In genomic region chr10:116825901-116826300, GRCh38 we compare ENCODE assay signal across 23 cellular contexts. TPM values are rescaled to one million over a fixed set of nuclear protein-coding genes. Genes with fewer than 3 reads are reported as not detected.
DNase-seq lines count a peak whose midpoint lies in the region; ATAC-seq, FAIRE-seq and TF ChIP-seq lines count a peak whose summit lies in the region.
"Had no signal": no experiment of that assay in that cellular context is flagged by ENCODE, and none has a peak within 500 bp of the region (broad histone marks: within the 10 kb centered on the region; RNA-seq: fewer than 3 reads in every experiment).

No MANE protein-coding gene starts in this region.

- TF ChIP-seq CTCF in left ventricle myocardium inferior (IDR thresholded peaks at IDR 0.05; ENCODE audit: borderline replicate concordance) (no peak), astrocyte (IDR thresholded peaks at IDR 0.05; ENCODE audit: insufficient read depth, low read depth, low read length) (no peak), chondrocyte (IDR thresholded peaks at IDR 0.05) (no peak)

- H3K27ac ChIP-seq in left ventricle myocardium inferior (replicated peaks) (no peak overlapping the region), astrocyte (ENCODE audit: low read depth, low read length) (peak overlapping the region; percentile 1), mesenchymal stem cell (ENCODE audit: low read length, poor library complexity, severe bottlenecking) (no peak overlapping the region)
- H3K27ac ChIP-seq: 22Rv1, GM23248 had no signal

- H4K91ac ChIP-seq in mesenchymal stem cell (ENCODE audit: low read length), result no peak overlapping the region

- H3K36me3 ChIP-seq in left ventricle myocardium inferior (no peaks in the 10 kb centered on the region), astrocyte (ENCODE audit: insufficient read depth, low read length) (no peaks in the 10 kb centered on the region), mesenchymal stem cell (ENCODE audit: control insufficient read depth in 1 of 2, insufficient read depth in 2 of 2, low read depth in 1 of 2, low read length in 2 of 2) (peaks cover 0 to 5% of the 10 kb centered on the region in 2 experiments)

- peak overlapping the region; percentile 55 for H2AK5ac ChIP-seq in mesenchymal stem cell (ENCODE audit: low read length, severe bottlenecking)

- no peaks in the 10 kb centered on the region for H3K79me2 ChIP-seq in astrocyte (ENCODE audit: insufficient read depth, low read length)

- H3K23ac ChIP-seq in mesenchymal stem cell (ENCODE audit: low read length in 2 of 2), result no peak overlapping the region

- ATAC-seq in HG03469 (IDR thresholded peaks at IDR 0.05; ENCODE audit: unreplicated experiment), result no peak

- no peak overlapping the region for H2BK12ac ChIP-seq in mesenchymal stem cell (ENCODE audit: low read length in 2 of 2)

- H3K27me3 ChIP-seq in left ventricle myocardium inferior (ENCODE audit: low read depth) (no peaks in the 10 kb centered on the region), astrocyte (ENCODE audit: insufficient read depth, low read length) (no peaks in the 10 kb centered on the region), mesenchymal stem cell (ENCODE audit: control insufficient read depth in 1 of 2, insufficient read depth in 1 of 2, low read length in 2 of 2) (peaks cover 0 to 3% of the 10 kb centered on the region in 2 experiments)

- H3K36me3 Mint-ChIP-seq in astrocyte (ENCODE audit: low read depth, unreplicated experiment) (no peaks in the 10 kb centered on the region), chondrocyte (ENCODE audit: low read depth) (no peaks in the 10 kb centered on the region)
- H3K36me3 Mint-ChIP-seq: CD4-positive, alpha-beta memory T cell had no signal

- FAIRE-seq in astrocyte (lab: Jason Lieb, UNC) (no peak), GM12891 (lab: Jason Lieb, UNC) (no peak)
- FAIRE-seq: A204.1, GM12892, GM19239 had no signal

- WGBS in mesenchymal stem cell, result 94% methylated on average over 7 of the region's 7 CpGs

- peaks cover 8% of the 10 kb centered on the region for H3K4me1 ChIP-seq in left ventricle myocardium inferior
- H3K4me1 ChIP-seq in astrocyte (ENCODE audit: insufficient read depth, low read length), result peaks cover 12% of the 10 kb centered on the region
- peaks cover 11% of the 10 kb centered on the region for H3K4me1 ChIP-seq in mesenchymal stem cell (ENCODE audit: control insufficient read depth, insufficient read depth, low read depth, low read length)

- H3K9ac ChIP-seq in astrocyte (ENCODE audit: low read length), result no peak overlapping the region
- H3K9ac ChIP-seq in mesenchymal stem cell (ENCODE audit: low read length), result no peak overlapping the region
- H3K9ac ChIP-seq: GM23248 had no signal

- peaks cover under 1% of the 10 kb centered on the region for H3K9me3 Mint-ChIP-seq in astrocyte (ENCODE audit: unreplicated experiment)
- peaks cover 3% of the 10 kb centered on the region for H3K9me3 Mint-ChIP-seq in chondrocyte (ENCODE audit: low read depth)
- H3K9me3 Mint-ChIP-seq: H9, HFFc6 had no signal

- H2BK120ac ChIP-seq in mesenchymal stem cell (ENCODE audit: low read depth, low read length), result no peak overlapping the region

- no peak overlapping the region for H2BK15ac ChIP-seq in mesenchymal stem cell (ENCODE audit: low read depth, poor library complexity, severe bottlenecking)

- H3K4me3 Mint-ChIP-seq in astrocyte (ENCODE audit: unreplicated experiment), result peak overlapping the region; percentile 37
- no peak overlapping the region for H3K4me3 Mint-ChIP-seq in chondrocyte (ENCODE audit: unreplicated experiment)
- H3K4me3 Mint-ChIP-seq: CD4-positive, alpha-beta memory T cell; H9; HFFc6 had no signal

- intact Hi-C loops in cardiac septum (cut with DNase I), result no loop called here
- intact Hi-C loops in left ventricle myocardium inferior (cut with micrococcal nuclease), result no loop called here

- no peak overlapping the region for H3K27ac Mint-ChIP-seq in astrocyte (ENCODE audit: unreplicated experiment)
- H3K27ac Mint-ChIP-seq in chondrocyte (ENCODE audit: unreplicated experiment), result no peak overlapping the region
- H3K27ac Mint-ChIP-seq: CD4-positive, alpha-beta memory T cell; HFFc6 had no signal

- H3K4me1 Mint-ChIP-seq in astrocyte (ENCODE audit: low read depth, unreplicated experiment), result peaks cover 9% of the 10 kb centered on the region
- peaks cover 4% of the 10 kb centered on the region for H3K4me1 Mint-ChIP-seq in chondrocyte (ENCODE audit: low read depth)
- H3K4me1 Mint-ChIP-seq: CD4-positive, alpha-beta memory T cell had no signal

- H3K9me3 ChIP-seq in left ventricle myocardium inferior (replicated peaks), result no peaks in the 10 kb centered on the region
- no peaks in the 10 kb centered on the region for H3K9me3 ChIP-seq in astrocyte (ENCODE audit: insufficient read depth, low read depth, low read length)
- no peaks in the 10 kb centered on the region for H3K9me3 ChIP-seq in mesenchymal stem cell (ENCODE audit: control insufficient read depth, low read length)

- H3K14ac ChIP-seq in mesenchymal stem cell (ENCODE audit: low read length in 2 of 2), result no peak overlapping the region

- H3K27me3 Mint-ChIP-seq in astrocyte (ENCODE audit: low read depth, unreplicated experiment), result peaks cover 1% of the 10 kb centered on the region
- H3K27me3 Mint-ChIP-seq in chondrocyte (ENCODE audit: low read depth), result no peaks in the 10 kb centered on the region

- H2AFZ ChIP-seq in astrocyte (ENCODE audit: low read depth, low read length) (no peak overlapping the region), mesenchymal stem cell (ENCODE audit: low read depth, low read length) (no peak overlapping the region)
- H2AFZ ChIP-seq: GM23248 had no signal

- no peak overlapping the region for H3K4ac ChIP-seq in mesenchymal stem cell (ENCODE audit: low read depth in 1 of 2, low read length in 2 of 2)

- H3K4me3 ChIP-seq in left ventricle myocardium inferior, result no peak overlapping the region
- H3K4me3 ChIP-seq in astrocyte (ENCODE audit: insufficient read depth, low read depth, low read length), result no peak overlapping the region
- H3K4me3 ChIP-seq in mesenchymal stem cell (ENCODE audit: insufficient read depth in 1 of 2, low read depth in 1 of 2, low read length in 2 of 2), result no peak overlapping the region
- H3K4me3 ChIP-seq: GM23248 had no signal

- no peaks in the 10 kb centered on the region for H4K20me1 ChIP-seq in astrocyte (ENCODE audit: insufficient read depth, low read length)

- H4K8ac ChIP-seq in mesenchymal stem cell (ENCODE audit: low read length), result no peak overlapping the region

- DNase-seq in cardiac septum (ENCODE audit: low spot score) (peak; percentile 54), left ventricle myocardium inferior (no peak), astrocyte (ENCODE audit: low read depth) (no peak), mesenchymal stem cell (no peak), chondrocyte (ENCODE audit: low spot score) (no peak), GM12891 (ENCODE audit: insufficient read length, low spot score) (no peak), hippocampal formation (lab: John Stamatoyannopoulos, UW) (no peak)
- DNase-seq: C1 segment of cervical spinal cord; Calu3; CD4-positive, alpha-beta memory T cell; COR-L47; DMS53; DMS79 treated with DMSO at 0.1 percent for 48 hours; GF-D8; GM23248; H9; HFFc6 had no signal

- H2BK5ac ChIP-seq in mesenchymal stem cell (ENCODE audit: low read depth, low read length, poor library complexity, severe bottlenecking), result no peak overlapping the region

- H3K4me2 ChIP-seq in astrocyte (ENCODE audit: low read length) (no peak overlapping the region), mesenchymal stem cell (ENCODE audit: low read length, poor library complexity, severe bottlenecking) (no peak overlapping the region)

- no peaks in the 10 kb centered on the region for H3K79me1 ChIP-seq in mesenchymal stem cell (replicated peaks; ENCODE audit: low read length, poor library complexity, severe bottlenecking)

- no peak overlapping the region for H3K18ac ChIP-seq in mesenchymal stem cell (ENCODE audit: low read depth in 1 of 2, low read length in 2 of 2)

- TF ChIP-seq POLR2A in GM12891 (IDR thresholded peaks at IDR 0.05; ENCODE audit: low read depth, low read length), result no peak

TF ChIP-seq in GM12891, 5 proteins besides CTCF, POLR2A, EP300 and RAD21:
- TF ChIP-seq POLR2AphosphoS5 (IDR thresholded peaks at IDR 0.05; ENCODE audit: low read depth, low read length) (no peak), POU2F2 (IDR thresholded peaks at IDR 0.05; ENCODE audit: low read depth, low read length) (no peak), TAF1 (IDR thresholded peaks at IDR 0.05; ENCODE audit: low read depth, low read length) (no peak), PAX5 (IDR thresholded peaks at IDR 0.05; ENCODE audit: insufficient read depth, low read length, severe bottlenecking) (no peak), SPI1 (IDR thresholded peaks at IDR 0.05; ENCODE audit: low read depth, low read length) (no peak)

RNA-seq across cellular contexts. Expression of gene ENO4, which starts 23.4 kb away (rescaled TPM):
- not detected for total RNA-seq in cardiac septum
- not detected for total RNA-seq in left ventricle myocardium inferior
- total RNA-seq in astrocyte, result 0.52 and 1.4 TPM in 2 replicates
- polyA plus RNA-seq in mesenchymal stem cell (2013, experiment 1 of 2), result 0.18 TPM
- polyA plus RNA-seq in mesenchymal stem cell (2013, experiment 2 of 2), result 0.05 TPM
- 0.45 to 3.2 TPM (median 0.90 TPM) in 3 replicates for total RNA-seq in chondrocyte
- not detected for polyA plus RNA-seq in GM12891 (2012; ENCODE audit: low read depth, missing spikeins)
- total RNA-seq: CD4-positive, alpha-beta memory T cell; G401; HFFc6 had no signal
- polyA plus RNA-seq: CD4-positive, alpha-beta memory T cell had no signal
